Comparison of ENCODE assay signal across 9 cellular contexts in the genomic region with DNA sequence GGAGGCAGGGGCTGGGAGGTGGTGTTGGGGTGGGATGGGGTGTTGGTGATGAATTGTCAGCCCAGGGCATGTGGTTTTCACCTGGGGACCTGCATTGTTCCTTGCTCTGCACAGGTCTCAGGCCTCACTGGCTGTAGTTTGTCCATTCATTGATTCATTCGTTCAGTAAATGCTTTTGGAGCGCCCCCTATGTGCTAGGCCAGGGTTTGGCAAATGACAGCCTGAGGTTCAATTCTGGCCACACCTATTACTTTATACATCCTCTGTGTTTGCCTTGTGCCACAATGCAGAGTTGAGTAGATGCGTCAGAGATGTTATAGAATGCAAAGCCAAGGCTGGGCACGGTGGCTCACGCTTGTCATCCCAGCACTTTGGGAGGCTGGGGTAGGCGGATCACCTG. TPM values are rescaled to one million over a fixed set of nuclear protein-coding genes. Genes with fewer than 3 reads are reported as not detected.
DNase-seq lines count a peak whose midpoint lies in the region; ATAC-seq and TF ChIP-seq lines count a peak whose summit lies in the region.
"Had no signal": no experiment of that assay in that cellular context is flagged by ENCODE, and none has a peak within 500 bp of the region (broad histone marks: within the 10 kb centered on the region; RNA-seq: fewer than 3 reads in every experiment).

No MANE protein-coding gene starts in this region.

- H3K27ac Mint-ChIP-seq in activated T-cell treated with anti-CD3 and anti-CD28 coated beads, Interleukin-2, amount 50 U/mL, for 24 hours, result no peak overlapping the region
- H3K27ac Mint-ChIP-seq in chondrocyte (ENCODE audit: unreplicated experiment), result no peak overlapping the region
- no peak overlapping the region for H3K27ac Mint-ChIP-seq in stimulated activated effector memory CD8-positive, alpha-beta T cell treated with anti-CD3 and anti-CD28 coated beads, Interleukin-12 subunit alpha, Interleukin-12 subunit beta, amount 100 ng/mL, for 72 hours
- no peak overlapping the region for H3K27ac Mint-ChIP-seq in osteocyte (ENCODE audit: unreplicated experiment)

- TF ChIP-seq CTCF in chondrocyte (IDR thresholded peaks at IDR 0.05), result peak; percentile 31
- TF ChIP-seq CTCF in osteocyte (IDR thresholded peaks at IDR 0.05), result no peak

- ATAC-seq in stimulated activated effector memory CD8-positive, alpha-beta T cell treated with anti-CD3 and anti-CD28 coated beads, Interleukin-12 subunit alpha, Interleukin-12 subunit beta, amount 100 ng/mL, for 72 hours, result no peak
- ATAC-seq in HG02588 (IDR thresholded peaks at IDR 0.05; ENCODE audit: unreplicated experiment) (no peak), HG03469 (IDR thresholded peaks at IDR 0.05; ENCODE audit: unreplicated experiment) (no peak)

- H3K27me3 Mint-ChIP-seq in activated T-cell treated with anti-CD3 and anti-CD28 coated beads, Interleukin-2, amount 50 U/mL, for 24 hours, result no peaks in the 10 kb centered on the region
- no peaks in the 10 kb centered on the region for H3K27me3 Mint-ChIP-seq in chondrocyte (ENCODE audit: low read depth)
- H3K27me3 Mint-ChIP-seq in osteocyte (ENCODE audit: unreplicated experiment), result no peaks in the 10 kb centered on the region

- no peaks in the 10 kb centered on the region for H3K9me3 Mint-ChIP-seq in activated T-cell treated with anti-CD3 and anti-CD28 coated beads, Interleukin-2, amount 50 U/mL, for 24 hours
- H3K9me3 Mint-ChIP-seq in chondrocyte (ENCODE audit: low read depth), result no peaks in the 10 kb centered on the region
- no peaks in the 10 kb centered on the region for H3K9me3 Mint-ChIP-seq in stimulated activated effector memory CD8-positive, alpha-beta T cell treated with anti-CD3 and anti-CD28 coated beads, Interleukin-12 subunit alpha, Interleukin-12 subunit beta, amount 100 ng/mL, for 72 hours
- no peaks in the 10 kb centered on the region for H3K9me3 Mint-ChIP-seq in osteocyte (ENCODE audit: unreplicated experiment)

- H3K4me3 Mint-ChIP-seq in activated T-cell treated with anti-CD3 and anti-CD28 coated beads, Interleukin-2, amount 50 U/mL, for 24 hours, result no peak overlapping the region
- no peak overlapping the region for H3K4me3 Mint-ChIP-seq in chondrocyte (ENCODE audit: unreplicated experiment)
- no peak overlapping the region for H3K4me3 Mint-ChIP-seq in stimulated activated effector memory CD8-positive, alpha-beta T cell treated with anti-CD3 and anti-CD28 coated beads, Interleukin-12 subunit alpha, Interleukin-12 subunit beta, amount 100 ng/mL, for 72 hours
- no peak overlapping the region for H3K4me3 Mint-ChIP-seq in osteocyte (ENCODE audit: unreplicated experiment)

- DNase-seq in activated T-cell treated with anti-CD3 and anti-CD28 coated beads, Interleukin-2, amount 50 U/mL, for 48 hours, result peak; percentile 57 to 62
- no peak for DNase-seq in activated T-cell treated with anti-CD3 and anti-CD28 coated beads, Interleukin-2, amount 50 U/mL, for 24 hours
- peak; percentile 63 for DNase-seq in NCI-H1694 (lab: John Stamatoyannopoulos, UW)
- DNase-seq in chondrocyte (ENCODE audit: low spot score), result peak; percentile 39
- DNase-seq in stimulated activated effector memory CD8-positive, alpha-beta T cell treated with anti-CD3 and anti-CD28 coated beads, Interleukin-12 subunit alpha, Interleukin-12 subunit beta, amount 100 ng/mL, for 72 hours (ENCODE audit: low spot score in 2 of 2), result peak; percentile 8 to 65
- DNase-seq in osteocyte (ENCODE audit: extremely low spot score, unreplicated experiment), result no peak
- DNase-seq: T-helper 9 cell had no signal

- H3K36me3 Mint-ChIP-seq in activated T-cell treated with anti-CD3 and anti-CD28 coated beads, Interleukin-2, amount 50 U/mL, for 24 hours (ENCODE audit: low read depth), result peaks cover 4% of the 10 kb centered on the region
- peaks cover 2% of the 10 kb centered on the region for H3K36me3 Mint-ChIP-seq in chondrocyte (ENCODE audit: low read depth)
- H3K36me3 Mint-ChIP-seq in stimulated activated effector memory CD8-positive, alpha-beta T cell treated with anti-CD3 and anti-CD28 coated beads, Interleukin-12 subunit alpha, Interleukin-12 subunit beta, amount 100 ng/mL, for 72 hours, result no peaks in the 10 kb centered on the region
- H3K36me3 Mint-ChIP-seq in osteocyte (ENCODE audit: unreplicated experiment), result no peaks in the 10 kb centered on the region

- peaks cover 11% of the 10 kb centered on the region for H3K4me1 Mint-ChIP-seq in activated T-cell treated with anti-CD3 and anti-CD28 coated beads, Interleukin-2, amount 50 U/mL, for 24 hours (ENCODE audit: low read depth)
- H3K4me1 Mint-ChIP-seq in chondrocyte (ENCODE audit: low read depth) (peaks cover 8% of the 10 kb centered on the region), osteocyte (ENCODE audit: unreplicated experiment) (peaks cover 8% of the 10 kb centered on the region)
- peaks cover 12% of the 10 kb centered on the region for H3K4me1 Mint-ChIP-seq in stimulated activated effector memory CD8-positive, alpha-beta T cell treated with anti-CD3 and anti-CD28 coated beads, Interleukin-12 subunit alpha, Interleukin-12 subunit beta, amount 100 ng/mL, for 72 hours

RNA-seq across cellular contexts. Expression of a gene that starts 4.7 kb away (rescaled TPM):
- total RNA-seq in chondrocyte (7.3 to 7.7 TPM (median 7.5 TPM) in 3 replicates), osteocyte (7.8 and 9.4 TPM in 2 replicates)

RNA-seq across cellular contexts. Expression of a gene that starts 43.6 kb away (rescaled TPM):
- 54.8 to 63.0 TPM (median 61.7 TPM) in 3 replicates for total RNA-seq in chondrocyte
- total RNA-seq in osteocyte, result 81.2 and 101 TPM in 2 replicates

Comparison
In these comparisons a context has a peak if more than half of its experiments do, and no peak if none do; other contexts are left out.
1. DNase-seq: peak in activated T-cell treated with anti-CD3 and anti-CD28 coated beads, Interleukin-2, amount 50 U/mL, for 48 hours (2 of 2), NCI-H1694 (single experiment), chondrocyte (single experiment) and stimulated activated effector memory CD8-positive, alpha-beta T cell treated with anti-CD3 and anti-CD28 coated beads, Interleukin-12 subunit alpha, Interleukin-12 subunit beta, amount 100 ng/mL, for 72 hours (2 of 2); none in activated T-cell treated with anti-CD3 and anti-CD28 coated beads, Interleukin-2, amount 50 U/mL, for 24 hours (single experiment) and osteocyte (single experiment).